ENCODE assay signal across 36 cellular contexts in genomic region chr7:55233001-55233400, GRCh38.
"Had no signal": no experiment of that assay in that cellular context is flagged by ENCODE, and none has a peak within 500 bp of the region (broad histone marks: within the 10 kb centered on the region; RNA-seq: fewer than 3 reads in every experiment).

No MANE protein-coding gene starts in this region.

- H3K36me3 ChIP-seq: ascending aorta, cardiac muscle cell, WERI-Rb-1 had no signal

- DNase-seq: activated CD4-positive, alpha-beta memory T cell treated with anti-CD3 and anti-CD28 coated beads, Interleukin-2, amount 10 ng/mL, durations not matched to agents 7 days and 5 days; activated CD4-positive, alpha-beta T cell treated with anti-CD3 and anti-CD28 coated beads for 1 hour; activated CD4-positive, alpha-beta T cell treated with anti-CD3 and anti-CD28 coated beads for 36 hours; activated CD4-positive, alpha-beta T cell treated with anti-CD3 and anti-CD28 coated beads for 48 hours; activated CD4-positive, alpha-beta T cell treated with anti-CD3 and anti-CD28 coated beads, Interleukin-2, amount 10 ng/mL, durations not matched to agents 7 days and 5 days; activated CD4-positive, alpha-beta T cell treated with anti-CD3 and anti-CD28 coated beads, Interleukin-2, amount 50 U/mL, for 48 hours; activated CD4-positive, CD25-positive, alpha-beta regulatory T cell; activated CD8-positive, alpha-beta memory T cell treated with anti-CD3 and anti-CD28 coated beads for 24 hours; activated CD8-positive, alpha-beta memory T cell treated with anti-CD3 and anti-CD28 coated beads, Interleukin-2, amount 10 ng/mL, durations not matched to agents 7 days and 5 days; activated CD8-positive, alpha-beta memory T cell treated with anti-CD3 and anti-CD28 coated beads, Interleukin-2, amount 50 U/mL, for 48 hours; activated effector memory CD4-positive, alpha-beta T cell treated with Interleukin-2 at 50 U/mL for 16 hours; activated gamma-delta T cell; activated naive CD4-positive, alpha-beta T cell treated with anti-CD3 and anti-CD28 coated beads, Interleukin-2, amount 10 ng/mL, durations not matched to agents 7 days and 5 days; activated naive CD4-positive, alpha-beta T cell treated with Interleukin-2 at 50 U/mL for 16 hours; activated naive CD8-positive, alpha-beta T cell treated with anti-CD3 and anti-CD28 coated beads, Interleukin-2, amount 10 ng/mL, durations not matched to agents 7 days and 5 days; activated naive CD8-positive, alpha-beta T cell treated with anti-CD3 and anti-CD28 coated beads, Interleukin-2, amount 50 U/mL, for 24 hours; activated T-cell treated with anti-CD3 and anti-CD28 coated beads, Interleukin-2, amount 50 U/mL, for 24 hours; activated T-cell treated with anti-CD3 and anti-CD28 coated beads, Interleukin-2, amount 50 U/mL, for 48 hours; amygdala; anterior cingulate cortex; SW 1271; T-helper 1 cell; T-helper 2 cell; T-helper 9 cell; WERI-Rb-1 had no signal

- H3K9me3 Mint-ChIP-seq: activated naive CD4-positive, alpha-beta T cell treated with anti-CD3 and anti-CD28 coated beads, Interleukin-2, amount 10 ng/mL, durations not matched to agents 7 days and 5 days; activated T-helper 2 cell treated with anti-CD3 and anti-CD28 coated beads, Interferon-gamma antibody, Interleukin-2, Interleukin-4, amounts not matched to agents 10 μg/mL and 5 μg/mL and 100 μg/mL, durations not matched to agents 14 hours and 24 hours and 36 hours; T-helper 2 cell treated with Interferon-gamma antibody and Interleukin-4, amounts not matched to agents 5 μg/mL and 100 μg/mL, for 36 hours had no signal

- H3K27ac Mint-ChIP-seq: activated CD4-positive, alpha-beta memory T cell treated with anti-CD3 and anti-CD28 coated beads, Interleukin-2, amount 10 ng/mL, durations not matched to agents 7 days and 5 days; activated CD4-positive, alpha-beta T cell treated with anti-CD3 and anti-CD28 coated beads for 36 hours; activated CD4-positive, alpha-beta T cell treated with anti-CD3 and anti-CD28 coated beads, Interleukin-2, amount 10 ng/mL, durations not matched to agents 7 days and 5 days; activated CD8-positive, alpha-beta memory T cell treated with anti-CD3 and anti-CD28 coated beads, Interleukin-2, amount 10 ng/mL, durations not matched to agents 7 days and 5 days; activated naive CD4-positive, alpha-beta T cell treated with anti-CD3 and anti-CD28 coated beads, Interleukin-2, amount 10 ng/mL, durations not matched to agents 7 days and 5 days; activated naive CD4-positive, alpha-beta T cell treated with anti-CD3 and anti-CD28 coated beads, Interleukin-2, amount 50 U/mL, for 24 hours; activated naive CD8-positive, alpha-beta T cell; activated naive CD8-positive, alpha-beta T cell treated with anti-CD3 and anti-CD28 coated beads, Interleukin-2, amount 10 ng/mL, durations not matched to agents 7 days and 5 days; activated naive CD8-positive, alpha-beta T cell treated with anti-CD3 and anti-CD28 coated beads, Interleukin-2, amount 50 U/mL, for 24 hours; activated T-cell treated with anti-CD3 and anti-CD28 coated beads, Interleukin-2, amount 50 U/mL, for 24 hours; activated T-helper 2 cell treated with anti-CD3 and anti-CD28 coated beads, Interferon-gamma antibody, Interleukin-2, Interleukin-4, amounts not matched to agents 10 μg/mL and 5 μg/mL and 100 μg/mL, durations not matched to agents 14 hours and 24 hours and 36 hours; T-helper 1 cell treated with Interleukin-12 subunit alpha and Interleukin-12 subunit beta and Interleukin-4 antibody, amounts not matched to agents 30 μg/mL and 1 μg/mL, for 36 hours; T-helper 2 cell treated with Interferon-gamma antibody and Interleukin-4, amounts not matched to agents 5 μg/mL and 100 μg/mL, for 36 hours; WTC11 had no signal

- H3K4me1 ChIP-seq: ascending aorta had no signal

- H3K36me3 Mint-ChIP-seq: activated CD8-positive, alpha-beta memory T cell treated with anti-CD3 and anti-CD28 coated beads, Interleukin-2, amount 10 ng/mL, durations not matched to agents 7 days and 5 days; activated naive CD4-positive, alpha-beta T cell treated with anti-CD3 and anti-CD28 coated beads, Interleukin-2, amount 10 ng/mL, durations not matched to agents 7 days and 5 days; activated naive CD4-positive, alpha-beta T cell treated with anti-CD3 and anti-CD28 coated beads, Interleukin-2, amount 50 U/mL, for 24 hours; activated naive CD8-positive, alpha-beta T cell treated with anti-CD3 and anti-CD28 coated beads, Interleukin-2, amount 10 ng/mL, durations not matched to agents 7 days and 5 days; brain had no signal

- H3K4me3 Mint-ChIP-seq: activated CD4-positive, alpha-beta memory T cell treated with anti-CD3 and anti-CD28 coated beads, Interleukin-2, amount 10 ng/mL, durations not matched to agents 7 days and 5 days; activated CD4-positive, alpha-beta T cell treated with anti-CD3 and anti-CD28 coated beads for 36 hours; activated CD4-positive, alpha-beta T cell treated with anti-CD3 and anti-CD28 coated beads, Interleukin-2, amount 10 ng/mL, durations not matched to agents 7 days and 5 days; activated CD8-positive, alpha-beta memory T cell treated with anti-CD3 and anti-CD28 coated beads, Interleukin-2, amount 10 ng/mL, durations not matched to agents 7 days and 5 days; activated naive CD4-positive, alpha-beta T cell treated with anti-CD3 and anti-CD28 coated beads, Interleukin-2, amount 10 ng/mL, durations not matched to agents 7 days and 5 days; activated naive CD4-positive, alpha-beta T cell treated with anti-CD3 and anti-CD28 coated beads, Interleukin-2, amount 50 U/mL, for 24 hours; activated naive CD8-positive, alpha-beta T cell; activated naive CD8-positive, alpha-beta T cell treated with anti-CD3 and anti-CD28 coated beads, Interleukin-2, amount 10 ng/mL, durations not matched to agents 7 days and 5 days; activated naive CD8-positive, alpha-beta T cell treated with anti-CD3 and anti-CD28 coated beads, Interleukin-2, amount 50 U/mL, for 24 hours; activated T-cell treated with anti-CD3 and anti-CD28 coated beads, Interleukin-2, amount 50 U/mL, for 24 hours; brain; central memory CD8-positive, alpha-beta T cell; T-helper 1 cell treated with Interleukin-12 subunit alpha and Interleukin-12 subunit beta and Interleukin-4 antibody, amounts not matched to agents 30 μg/mL and 1 μg/mL, for 36 hours; T-helper 2 cell treated with Interferon-gamma antibody and Interleukin-4, amounts not matched to agents 5 μg/mL and 100 μg/mL, for 36 hours; WTC11 had no signal

- H3K9me3 ChIP-seq: ascending aorta had no signal

- H3K27me3 ChIP-seq: ascending aorta, cardiac muscle cell had no signal

- H3K27ac ChIP-seq: ascending aorta, cardiac muscle cell, WERI-Rb-1 had no signal

- H3K4me3 ChIP-seq: ascending aorta, cardiac muscle cell had no signal

- H3K4me1 Mint-ChIP-seq: activated CD4-positive, alpha-beta memory T cell treated with anti-CD3 and anti-CD28 coated beads, Interleukin-2, amount 10 ng/mL, durations not matched to agents 7 days and 5 days; activated CD4-positive, alpha-beta T cell treated with anti-CD3 and anti-CD28 coated beads for 36 hours; activated CD4-positive, alpha-beta T cell treated with anti-CD3 and anti-CD28 coated beads, Interleukin-2, amount 10 ng/mL, durations not matched to agents 7 days and 5 days; activated CD8-positive, alpha-beta memory T cell treated with anti-CD3 and anti-CD28 coated beads, Interleukin-2, amount 10 ng/mL, durations not matched to agents 7 days and 5 days; activated naive CD4-positive, alpha-beta T cell treated with anti-CD3 and anti-CD28 coated beads, Interleukin-2, amount 10 ng/mL, durations not matched to agents 7 days and 5 days; activated naive CD4-positive, alpha-beta T cell treated with anti-CD3 and anti-CD28 coated beads, Interleukin-2, amount 50 U/mL, for 24 hours; activated naive CD8-positive, alpha-beta T cell treated with anti-CD3 and anti-CD28 coated beads, Interleukin-2, amount 10 ng/mL, durations not matched to agents 7 days and 5 days; activated naive CD8-positive, alpha-beta T cell treated with anti-CD3 and anti-CD28 coated beads, Interleukin-2, amount 50 U/mL, for 24 hours; central memory CD8-positive, alpha-beta T cell had no signal

- ATAC-seq: activated CD4-positive, alpha-beta T cell treated with anti-CD3 and anti-CD28 coated beads for 36 hours; activated CD4-positive, CD25-positive, alpha-beta regulatory T cell treated with anti-CD3 and anti-CD28 coated beads, Interleukin-2, amount 50 U/mL, for 24 hours; activated CD8-positive, alpha-beta memory T cell treated with anti-CD3 and anti-CD28 coated beads, Interleukin-2, amount 10 ng/mL, durations not matched to agents 7 days and 5 days; activated naive CD8-positive, alpha-beta T cell treated with anti-CD3 and anti-CD28 coated beads, Interleukin-2, amount 50 U/mL, for 24 hours; WTC11 had no signal
